Comparison of ENCODE assay signal across 1 cellular context in genomic region chr7:104983620-104984539, GRCh38.
A peak's percentile ranks its signal among the peaks of the same experiment; 100 is the strongest.
TF ChIP-seq lines count a peak whose summit lies in the region.

No MANE protein-coding gene starts in this region.

TF ChIP-seq in HEK293, 187 proteins besides CTCF, POLR2A, EP300 and RAD21 (continued from another document):
- TF ChIP-seq ZNF335 (tag by site-specific recombination; conservative IDR thresholded peaks at IDR 0.05) (peak; percentile 95), GLI2 (tag by site-specific recombination; IDR thresholded peaks at IDR 0.05; ENCODE audit: borderline replicate concordance, low read depth) (no peak), ZFP3 (tag by site-specific recombination; IDR thresholded peaks at IDR 0.05; ENCODE audit: low read depth) (0 out of 2 replicates have a peak, but pooled peaks have one; percentile 31), ZNF426 (tag by site-specific recombination; IDR thresholded peaks at IDR 0.05) (no peak), ZNF311 (tag by site-specific recombination; IDR thresholded peaks at IDR 0.05; ENCODE audit: borderline replicate concordance) (no peak), ZNF600 (tag by site-specific recombination; IDR thresholded peaks at IDR 0.05) (peak; percentile 92), SCRT1 (tag by site-specific recombination; IDR thresholded peaks at IDR 0.05; ENCODE audit: borderline replicate concordance) (no peak), PBX3 (CRISPR knock-in tag; IDR thresholded peaks at IDR 0.05) (0 out of 2 replicates have a peak, but pooled peaks have one; percentile 49), ZNF596 (tag by site-specific recombination; IDR thresholded peaks at IDR 0.05) (no peak), KLF1 (tag by site-specific recombination; IDR thresholded peaks at IDR 0.05) (peak; percentile 96), KLF10 (tag by site-specific recombination; IDR thresholded peaks at IDR 0.05) (peak; percentile 75), ZNF791 (tag by site-specific recombination; IDR thresholded peaks at IDR 0.05) (no peak), PRDM2 (tag by site-specific recombination; IDR thresholded peaks at IDR 0.05; ENCODE audit: borderline replicate concordance) (no peak), SALL2 (tag by site-specific recombination; IDR thresholded peaks at IDR 0.05; ENCODE audit: borderline replicate concordance) (no peak), ZNF398 (tag by site-specific recombination; IDR thresholded peaks at IDR 0.05) (no peak), ZNF488 (tag by site-specific recombination; IDR thresholded peaks at IDR 0.05) (no peak), ZNF184 (tag by site-specific recombination; IDR thresholded peaks at IDR 0.05) (no peak), KLF9 (tag by site-specific recombination; IDR thresholded peaks at IDR 0.05; ENCODE audit: low read depth) (peak; percentile 74), ZNF202 (tag by site-specific recombination; IDR thresholded peaks at IDR 0.05; ENCODE audit: borderline replicate concordance) (no peak), ZBTB7A (tag by site-specific recombination; IDR thresholded peaks at IDR 0.05; ENCODE audit: low read depth) (no peak; the same call in 1 of the 2 replicates), ZNF23 (tag by site-specific recombination; IDR thresholded peaks at IDR 0.05; ENCODE audit: borderline replicate concordance) (no peak), ZNF777 (tag by site-specific recombination; IDR thresholded peaks at IDR 0.05; ENCODE audit: borderline replicate concordance) (no peak), MEIS1 (CRISPR knock-in tag; IDR thresholded peaks at IDR 0.05; ENCODE audit: borderline replicate concordance) (no peak), ZNF18 (tag by site-specific recombination; IDR thresholded peaks at IDR 0.05) (peak; percentile 54; the same call in 1 of the 2 replicates), ATF2 (tag by site-specific recombination; IDR thresholded peaks at IDR 0.05; ENCODE audit: low read depth) (no peak), EGR2 (tag by site-specific recombination; IDR thresholded peaks at IDR 0.05; ENCODE audit: low read depth) (peak; percentile 82), ZNF768 (tag by site-specific recombination; IDR thresholded peaks at IDR 0.05) (no peak), ZNF747 (tag by site-specific recombination; IDR thresholded peaks at IDR 0.05) (no peak), ZNF391 (tag by site-specific recombination; IDR thresholded peaks at IDR 0.05; ENCODE audit: borderline replicate concordance, low read depth) (peak; percentile 41; the same call in 1 of the 2 replicates), YY1 (tag by site-specific recombination; IDR thresholded peaks at IDR 0.05) (peak; percentile 88), KLF16 (tag by site-specific recombination; IDR thresholded peaks at IDR 0.05) (peak; percentile 58), ZBTB1 (tag by site-specific recombination; IDR thresholded peaks at IDR 0.05) (no peak), ZNF639 (tag by site-specific recombination; IDR thresholded peaks at IDR 0.05) (no peak), ZNF580 (tag by site-specific recombination; IDR thresholded peaks at IDR 0.05) (0 out of 2 replicates have a peak, but pooled peaks have one; percentile 51), ZNF629 (tag by site-specific recombination; IDR thresholded peaks at IDR 0.05) (peak; percentile 82), ZNF837 (tag by site-specific recombination; IDR thresholded peaks at IDR 0.05) (peak; percentile 54; the same call in 1 of the 2 replicates), ZNF266 (tag by site-specific recombination; IDR thresholded peaks at IDR 0.05; ENCODE audit: low read depth) (no peak), MZF1 (tag by site-specific recombination; IDR thresholded peaks at IDR 0.05; ENCODE audit: borderline replicate concordance) (peak; percentile 49; the same call in 1 of the 2 replicates), ZSCAN30 (tag by site-specific recombination; IDR thresholded peaks at IDR 0.05) (peak; percentile 83), ZNF792 (tag by site-specific recombination; IDR thresholded peaks at IDR 0.05) (no peak)
